Comparison of ENCODE assay signal across 1 cellular context in the genomic region with DNA sequence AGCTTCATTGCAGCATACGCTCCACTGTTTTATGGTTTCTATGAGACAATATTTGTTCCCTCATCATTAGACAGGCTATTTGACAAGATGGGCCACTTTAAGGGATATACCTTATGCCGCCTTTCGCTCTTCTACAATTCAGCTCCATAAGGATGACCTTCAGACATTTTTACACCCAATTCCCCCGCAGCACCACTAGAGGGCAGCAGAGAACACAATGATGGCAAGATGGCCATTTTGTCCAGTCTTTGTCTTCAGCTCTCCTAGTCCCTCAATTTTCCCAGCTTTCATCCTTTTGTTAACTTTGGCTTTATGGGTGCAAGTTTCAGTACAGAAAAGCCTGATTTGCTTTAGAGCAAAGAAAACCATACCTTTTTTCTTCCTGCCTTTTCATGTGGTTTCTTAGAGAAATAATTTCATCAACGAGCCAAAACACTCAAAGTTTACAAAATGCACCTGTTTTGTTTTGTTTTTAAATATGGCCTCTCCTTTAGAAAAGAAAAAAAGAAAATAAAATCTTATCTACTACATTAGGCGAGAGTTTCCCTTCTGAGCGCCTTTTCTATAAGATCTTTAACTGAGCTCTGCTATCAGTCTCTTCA.
TF ChIP-seq lines count a peak whose summit lies in the region.

No MANE protein-coding gene starts in this region.

TF ChIP-seq in HepG2, 621 proteins besides CTCF, POLR2A, EP300 and RAD21 (continued from another document):
- TF ChIP-seq ZNF510 (CRISPR knock-in tag; IDR thresholded peaks at IDR 0.05; ENCODE audit: low read depth) (no peak), CBFB (CRISPR knock-in tag; IDR thresholded peaks at IDR 0.05) (no peak), DNMT1 (CRISPR knock-in tag; IDR thresholded peaks at IDR 0.05) (no peak), ZNF234 (CRISPR knock-in tag; conservative IDR thresholded peaks at IDR 0.05) (no peak), HNRNPH1 (optimal IDR thresholded peaks at IDR 0.05; ENCODE audit: low read depth, low read length) (no peak), ZNF230 (CRISPR knock-in tag; IDR thresholded peaks at IDR 0.05) (no peak), HHEX (CRISPR knock-in tag; IDR thresholded peaks at IDR 0.05) (no peak), ZNF33A (CRISPR knock-in tag; IDR thresholded peaks at IDR 0.05; ENCODE audit: borderline replicate concordance) (no peak), ZNF44 (CRISPR knock-in tag; IDR thresholded peaks at IDR 0.05) (no peak), ZBTB21 (CRISPR knock-in tag; IDR thresholded peaks at IDR 0.05) (no peak), POLR2AphosphoS5 (IDR thresholded peaks at IDR 0.05; ENCODE audit: low read depth, low read length) (no peak), FOXM1 (CRISPR knock-in tag; IDR thresholded peaks at IDR 0.05) (no peak), ZFY (CRISPR knock-in tag; IDR thresholded peaks at IDR 0.05) (no peak), ZNF124 (CRISPR knock-in tag; IDR thresholded peaks at IDR 0.05) (0 out of 2 replicates have a peak, but pooled peaks have one; percentile 37), MEIS2 (CRISPR knock-in tag; IDR thresholded peaks at IDR 0.05) (no peak), NFE2L2 (IDR thresholded peaks at IDR 0.05; ENCODE audit: low read length) (no peak), ZNF543 (CRISPR knock-in tag; IDR thresholded peaks at IDR 0.05) (no peak), GLI4 (CRISPR knock-in tag; IDR thresholded peaks at IDR 0.05; ENCODE audit: borderline replicate concordance) (no peak), NRL (CRISPR knock-in tag; IDR thresholded peaks at IDR 0.05; ENCODE audit: borderline replicate concordance) (no peak), MTA1 (CRISPR knock-in tag; IDR thresholded peaks at IDR 0.05; ENCODE audit: borderline replicate concordance) (no peak), KDM5B (CRISPR knock-in tag; IDR thresholded peaks at IDR 0.05; ENCODE audit: borderline replicate concordance) (no peak), CEBPB (IDR thresholded peaks at IDR 0.05; ENCODE audit: borderline replicate concordance, low read depth, low read length) (no peak), AGO1 (IDR thresholded peaks at IDR 0.05; ENCODE audit: low read depth, low read length, poor library complexity, severe bottlenecking) (no peak), EED (CRISPR knock-in tag; IDR thresholded peaks at IDR 0.05) (no peak), ZNF777 (CRISPR knock-in tag; IDR thresholded peaks at IDR 0.05) (no peak)
- TF ChIP-seq, protein P1, sequence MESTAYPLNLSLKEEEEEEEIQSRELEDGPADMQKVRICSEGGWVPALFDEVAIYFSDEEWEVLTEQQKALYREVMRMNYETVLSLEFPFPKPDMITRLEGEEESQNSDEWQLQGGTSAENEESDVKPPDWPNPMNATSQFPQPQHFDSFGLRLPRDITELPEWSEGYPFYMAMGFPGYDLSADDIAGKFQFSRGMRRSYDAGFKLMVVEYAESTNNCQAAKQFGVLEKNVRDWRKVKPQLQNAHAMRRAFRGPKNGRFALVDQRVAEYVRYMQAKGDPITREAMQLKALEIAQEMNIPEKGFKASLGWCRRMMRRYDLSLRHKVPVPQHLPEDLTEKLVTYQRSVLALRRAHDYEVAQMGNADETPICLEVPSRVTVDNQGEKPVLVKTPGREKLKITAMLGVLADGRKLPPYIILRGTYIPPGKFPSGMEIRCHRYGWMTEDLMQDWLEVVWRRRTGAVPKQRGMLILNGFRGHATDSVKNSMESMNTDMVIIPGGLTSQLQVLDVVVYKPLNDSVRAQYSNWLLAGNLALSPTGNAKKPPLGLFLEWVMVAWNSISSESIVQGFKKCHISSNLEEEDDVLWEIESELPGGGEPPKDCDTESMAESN (CRISPR knock-in tag; conservative IDR thresholded peaks at IDR 0.05), result no peak
- TF ChIP-seq, protein P2, sequence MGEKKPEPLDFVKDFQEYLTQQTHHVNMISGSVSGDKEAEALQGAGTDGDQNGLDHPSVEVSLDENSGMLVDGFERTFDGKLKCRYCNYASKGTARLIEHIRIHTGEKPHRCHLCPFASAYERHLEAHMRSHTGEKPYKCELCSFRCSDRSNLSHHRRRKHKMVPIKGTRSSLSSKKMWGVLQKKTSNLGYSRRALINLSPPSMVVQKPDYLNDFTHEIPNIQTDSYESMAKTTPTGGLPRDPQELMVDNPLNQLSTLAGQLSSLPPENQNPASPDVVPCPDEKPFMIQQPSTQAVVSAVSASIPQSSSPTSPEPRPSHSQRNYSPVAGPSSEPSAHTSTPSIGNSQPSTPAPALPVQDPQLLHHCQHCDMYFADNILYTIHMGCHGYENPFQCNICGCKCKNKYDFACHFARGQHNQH (CRISPR knock-in tag; IDR thresholded peaks at IDR 0.05), result 0 out of 2 replicates have a peak, but pooled peaks have one; percentile 41
- TF ChIP-seq, protein P3, sequence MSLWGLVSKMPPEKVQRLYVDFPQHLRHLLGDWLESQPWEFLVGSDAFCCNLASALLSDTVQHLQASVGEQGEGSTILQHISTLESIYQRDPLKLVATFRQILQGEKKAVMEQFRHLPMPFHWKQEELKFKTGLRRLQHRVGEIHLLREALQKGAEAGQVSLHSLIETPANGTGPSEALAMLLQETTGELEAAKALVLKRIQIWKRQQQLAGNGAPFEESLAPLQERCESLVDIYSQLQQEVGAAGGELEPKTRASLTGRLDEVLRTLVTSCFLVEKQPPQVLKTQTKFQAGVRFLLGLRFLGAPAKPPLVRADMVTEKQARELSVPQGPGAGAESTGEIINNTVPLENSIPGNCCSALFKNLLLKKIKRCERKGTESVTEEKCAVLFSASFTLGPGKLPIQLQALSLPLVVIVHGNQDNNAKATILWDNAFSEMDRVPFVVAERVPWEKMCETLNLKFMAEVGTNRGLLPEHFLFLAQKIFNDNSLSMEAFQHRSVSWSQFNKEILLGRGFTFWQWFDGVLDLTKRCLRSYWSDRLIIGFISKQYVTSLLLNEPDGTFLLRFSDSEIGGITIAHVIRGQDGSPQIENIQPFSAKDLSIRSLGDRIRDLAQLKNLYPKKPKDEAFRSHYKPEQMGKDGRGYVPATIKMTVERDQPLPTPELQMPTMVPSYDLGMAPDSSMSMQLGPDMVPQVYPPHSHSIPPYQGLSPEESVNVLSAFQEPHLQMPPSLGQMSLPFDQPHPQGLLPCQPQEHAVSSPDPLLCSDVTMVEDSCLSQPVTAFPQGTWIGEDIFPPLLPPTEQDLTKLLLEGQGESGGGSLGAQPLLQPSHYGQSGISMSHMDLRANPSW (CRISPR knock-in tag; IDR thresholded peaks at IDR 0.05; ENCODE audit: borderline replicate concordance), result no peak
- TF ChIP-seq, protein P4, sequence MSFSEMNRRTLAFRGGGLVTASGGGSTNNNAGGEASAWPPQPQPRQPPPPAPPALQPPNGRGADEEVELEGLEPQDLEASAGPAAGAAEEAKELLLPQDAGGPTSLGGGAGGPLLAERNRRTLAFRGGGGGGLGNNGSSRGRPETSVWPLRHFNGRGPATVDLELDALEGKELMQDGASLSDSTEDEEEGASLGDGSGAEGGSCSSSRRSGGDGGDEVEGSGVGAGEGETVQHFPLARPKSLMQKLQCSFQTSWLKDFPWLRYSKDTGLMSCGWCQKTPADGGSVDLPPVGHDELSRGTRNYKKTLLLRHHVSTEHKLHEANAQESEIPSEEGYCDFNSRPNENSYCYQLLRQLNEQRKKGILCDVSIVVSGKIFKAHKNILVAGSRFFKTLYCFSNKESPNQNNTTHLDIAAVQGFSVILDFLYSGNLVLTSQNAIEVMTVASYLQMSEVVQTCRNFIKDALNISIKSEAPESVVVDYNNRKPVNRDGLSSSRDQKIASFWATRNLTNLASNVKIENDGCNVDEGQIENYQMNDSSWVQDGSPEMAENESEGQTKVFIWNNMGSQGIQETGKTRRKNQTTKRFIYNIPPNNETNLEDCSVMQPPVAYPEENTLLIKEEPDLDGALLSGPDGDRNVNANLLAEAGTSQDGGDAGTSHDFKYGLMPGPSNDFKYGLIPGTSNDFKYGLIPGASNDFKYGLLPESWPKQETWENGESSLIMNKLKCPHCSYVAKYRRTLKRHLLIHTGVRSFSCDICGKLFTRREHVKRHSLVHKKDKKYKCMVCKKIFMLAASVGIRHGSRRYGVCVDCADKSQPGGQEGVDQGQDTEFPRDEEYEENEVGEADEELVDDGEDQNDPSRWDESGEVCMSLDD (CRISPR knock-in tag; IDR thresholded peaks at IDR 0.05; ENCODE audit: borderline replicate concordance), result no peak
- TF ChIP-seq, protein P5, sequence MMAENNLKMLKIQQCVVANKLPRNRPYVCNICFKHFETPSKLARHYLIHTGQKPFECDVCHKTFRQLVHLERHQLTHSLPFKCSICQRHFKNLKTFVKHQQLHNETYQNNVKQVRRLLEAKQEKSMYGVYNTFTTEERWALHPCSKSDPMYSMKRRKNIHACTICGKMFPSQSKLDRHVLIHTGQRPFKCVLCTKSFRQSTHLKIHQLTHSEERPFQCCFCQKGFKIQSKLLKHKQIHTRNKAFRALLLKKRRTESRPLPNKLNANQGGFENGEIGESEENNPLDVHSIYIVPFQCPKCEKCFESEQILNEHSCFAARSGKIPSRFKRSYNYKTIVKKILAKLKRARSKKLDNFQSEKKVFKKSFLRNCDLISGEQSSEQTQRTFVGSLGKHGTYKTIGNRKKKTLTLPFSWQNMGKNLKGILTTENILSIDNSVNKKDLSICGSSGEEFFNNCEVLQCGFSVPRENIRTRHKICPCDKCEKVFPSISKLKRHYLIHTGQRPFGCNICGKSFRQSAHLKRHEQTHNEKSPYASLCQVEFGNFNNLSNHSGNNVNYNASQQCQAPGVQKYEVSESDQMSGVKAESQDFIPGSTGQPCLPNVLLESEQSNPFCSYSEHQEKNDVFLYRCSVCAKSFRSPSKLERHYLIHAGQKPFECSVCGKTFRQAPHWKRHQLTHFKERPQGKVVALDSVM (CRISPR knock-in tag; IDR thresholded peaks at IDR 0.05), result no peak
- TF ChIP-seq, protein P6, sequence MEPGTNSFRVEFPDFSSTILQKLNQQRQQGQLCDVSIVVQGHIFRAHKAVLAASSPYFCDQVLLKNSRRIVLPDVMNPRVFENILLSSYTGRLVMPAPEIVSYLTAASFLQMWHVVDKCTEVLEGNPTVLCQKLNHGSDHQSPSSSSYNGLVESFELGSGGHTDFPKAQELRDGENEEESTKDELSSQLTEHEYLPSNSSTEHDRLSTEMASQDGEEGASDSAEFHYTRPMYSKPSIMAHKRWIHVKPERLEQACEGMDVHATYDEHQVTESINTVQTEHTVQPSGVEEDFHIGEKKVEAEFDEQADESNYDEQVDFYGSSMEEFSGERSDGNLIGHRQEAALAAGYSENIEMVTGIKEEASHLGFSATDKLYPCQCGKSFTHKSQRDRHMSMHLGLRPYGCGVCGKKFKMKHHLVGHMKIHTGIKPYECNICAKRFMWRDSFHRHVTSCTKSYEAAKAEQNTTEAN (CRISPR knock-in tag; conservative IDR thresholded peaks at IDR 0.05), result no peak
- TF ChIP-seq, protein P7, sequence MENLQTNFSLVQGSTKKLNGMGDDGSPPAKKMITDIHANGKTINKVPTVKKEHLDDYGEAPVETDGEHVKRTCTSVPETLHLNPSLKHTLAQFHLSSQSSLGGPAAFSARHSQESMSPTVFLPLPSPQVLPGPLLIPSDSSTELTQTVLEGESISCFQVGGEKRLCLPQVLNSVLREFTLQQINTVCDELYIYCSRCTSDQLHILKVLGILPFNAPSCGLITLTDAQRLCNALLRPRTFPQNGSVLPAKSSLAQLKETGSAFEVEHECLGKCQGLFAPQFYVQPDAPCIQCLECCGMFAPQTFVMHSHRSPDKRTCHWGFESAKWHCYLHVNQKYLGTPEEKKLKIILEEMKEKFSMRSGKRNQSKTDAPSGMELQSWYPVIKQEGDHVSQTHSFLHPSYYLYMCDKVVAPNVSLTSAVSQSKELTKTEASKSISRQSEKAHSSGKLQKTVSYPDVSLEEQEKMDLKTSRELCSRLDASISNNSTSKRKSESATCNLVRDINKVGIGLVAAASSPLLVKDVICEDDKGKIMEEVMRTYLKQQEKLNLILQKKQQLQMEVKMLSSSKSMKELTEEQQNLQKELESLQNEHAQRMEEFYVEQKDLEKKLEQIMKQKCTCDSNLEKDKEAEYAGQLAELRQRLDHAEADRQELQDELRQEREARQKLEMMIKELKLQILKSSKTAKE (CRISPR knock-in tag; IDR thresholded peaks at IDR 0.05; ENCODE audit: borderline replicate concordance), result no peak
- TF ChIP-seq, protein P8, sequence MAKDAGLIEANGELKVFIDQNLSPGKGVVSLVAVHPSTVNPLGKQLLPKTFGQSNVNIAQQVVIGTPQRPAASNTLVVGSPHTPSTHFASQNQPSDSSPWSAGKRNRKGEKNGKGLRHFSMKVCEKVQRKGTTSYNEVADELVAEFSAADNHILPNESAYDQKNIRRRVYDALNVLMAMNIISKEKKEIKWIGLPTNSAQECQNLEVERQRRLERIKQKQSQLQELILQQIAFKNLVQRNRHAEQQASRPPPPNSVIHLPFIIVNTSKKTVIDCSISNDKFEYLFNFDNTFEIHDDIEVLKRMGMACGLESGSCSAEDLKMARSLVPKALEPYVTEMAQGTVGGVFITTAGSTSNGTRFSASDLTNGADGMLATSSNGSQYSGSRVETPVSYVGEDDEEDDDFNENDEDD (CRISPR knock-in tag; IDR thresholded peaks at IDR 0.05; ENCODE audit: borderline replicate concordance), result no peak
- TF ChIP-seq, protein P9, sequence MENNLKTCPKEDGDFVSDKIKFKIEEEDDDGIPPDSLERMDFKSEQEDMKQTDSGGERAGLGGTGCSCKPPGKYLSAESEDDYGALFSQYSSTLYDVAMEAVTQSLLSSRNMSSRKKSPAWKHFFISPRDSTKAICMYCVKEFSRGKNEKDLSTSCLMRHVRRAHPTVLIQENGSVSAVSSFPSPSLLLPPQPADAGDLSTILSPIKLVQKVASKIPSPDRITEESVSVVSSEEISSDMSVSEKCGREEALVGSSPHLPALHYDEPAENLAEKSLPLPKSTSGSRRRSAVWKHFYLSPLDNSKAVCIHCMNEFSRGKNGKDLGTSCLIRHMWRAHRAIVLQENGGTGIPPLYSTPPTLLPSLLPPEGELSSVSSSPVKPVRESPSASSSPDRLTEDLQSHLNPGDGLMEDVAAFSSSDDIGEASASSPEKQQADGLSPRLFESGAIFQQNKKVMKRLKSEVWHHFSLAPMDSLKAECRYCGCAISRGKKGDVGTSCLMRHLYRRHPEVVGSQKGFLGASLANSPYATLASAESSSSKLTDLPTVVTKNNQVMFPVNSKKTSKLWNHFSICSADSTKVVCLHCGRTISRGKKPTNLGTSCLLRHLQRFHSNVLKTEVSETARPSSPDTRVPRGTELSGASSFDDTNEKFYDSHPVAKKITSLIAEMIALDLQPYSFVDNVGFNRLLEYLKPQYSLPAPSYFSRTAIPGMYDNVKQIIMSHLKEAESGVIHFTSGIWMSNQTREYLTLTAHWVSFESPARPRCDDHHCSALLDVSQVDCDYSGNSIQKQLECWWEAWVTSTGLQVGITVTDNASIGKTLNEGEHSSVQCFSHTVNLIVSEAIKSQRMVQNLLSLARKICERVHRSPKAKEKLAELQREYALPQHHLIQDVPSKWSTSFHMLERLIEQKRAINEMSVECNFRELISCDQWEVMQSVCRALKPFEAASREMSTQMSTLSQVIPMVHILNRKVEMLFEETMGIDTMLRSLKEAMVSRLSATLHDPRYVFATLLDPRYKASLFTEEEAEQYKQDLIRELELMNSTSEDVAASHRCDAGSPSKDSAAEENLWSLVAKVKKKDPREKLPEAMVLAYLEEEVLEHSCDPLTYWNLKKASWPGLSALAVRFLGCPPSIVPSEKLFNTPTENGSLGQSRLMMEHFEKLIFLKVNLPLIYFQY (CRISPR knock-in tag; IDR thresholded peaks at IDR 0.05; ENCODE audit: borderline replicate concordance), result no peak
